In genomic region chr2:20065885-20066602, GRCh38 we compare ENCODE assay signal across 8 cellular contexts. TPM values are rescaled to one million over a fixed set of nuclear protein-coding genes. Genes with fewer than 3 reads are reported as not detected.
DNase-seq lines count a peak whose midpoint lies in the region; ATAC-seq lines count a peak whose summit lies in the region.

No MANE protein-coding gene starts in this region.

- H3K4me3 Mint-ChIP-seq in activated T-helper 1 cell treated with anti-CD3 and anti-CD28 coated beads, Interleukin-12 subunit alpha, Interleukin-12 subunit beta, Interleukin-2, Interleukin-4 antibody, amounts not matched to agents 30 ng/mL and 10 ng/mL and 1 ng/mL, durations not matched to agents 14 hours and 24 hours and 36 hours: no peak overlapping the region

- no peaks in the 10 kb centered on the region for H3K9me3 Mint-ChIP-seq in activated T-helper 1 cell treated with anti-CD3 and anti-CD28 coated beads, Interleukin-12 subunit alpha, Interleukin-12 subunit beta, Interleukin-2, Interleukin-4 antibody, amounts not matched to agents 30 ng/mL and 10 ng/mL and 1 ng/mL, durations not matched to agents 14 hours and 24 hours and 36 hours

- ATAC-seq in HG03442 (IDR thresholded peaks at IDR 0.05; ENCODE audit: unreplicated experiment): no peak

- H3K4me1 Mint-ChIP-seq in activated T-helper 1 cell treated with anti-CD3 and anti-CD28 coated beads, Interleukin-12 subunit alpha, Interleukin-12 subunit beta, Interleukin-2, Interleukin-4 antibody, amounts not matched to agents 30 ng/mL and 10 ng/mL and 1 ng/mL, durations not matched to agents 14 hours and 24 hours and 36 hours (ENCODE audit: low read depth): no peaks in the 10 kb centered on the region

- no peaks in the 10 kb centered on the region for H3K36me3 Mint-ChIP-seq in activated T-helper 1 cell treated with anti-CD3 and anti-CD28 coated beads, Interleukin-12 subunit alpha, Interleukin-12 subunit beta, Interleukin-2, Interleukin-4 antibody, amounts not matched to agents 30 ng/mL and 10 ng/mL and 1 ng/mL, durations not matched to agents 14 hours and 24 hours and 36 hours (ENCODE audit: low read depth)

- intact Hi-C loops in activated T-helper 1 cell treated with anti-CD3 and anti-CD28 coated beads, Interleukin-12 subunit alpha, Interleukin-12 subunit beta, Interleukin-2, Interleukin-4 antibody, amounts not matched to agents 30 ng/mL and 10 ng/mL and 1 ng/mL, durations not matched to agents 14 hours and 24 hours and 36 hours (cut with micrococcal nuclease): no loop called here

- H3K27me3 Mint-ChIP-seq in activated T-helper 1 cell treated with anti-CD3 and anti-CD28 coated beads, Interleukin-12 subunit alpha, Interleukin-12 subunit beta, Interleukin-2, Interleukin-4 antibody, amounts not matched to agents 30 ng/mL and 10 ng/mL and 1 ng/mL, durations not matched to agents 14 hours and 24 hours and 36 hours (ENCODE audit: insufficient read depth): peaks cover 6% of the 10 kb centered on the region

- H3K27ac Mint-ChIP-seq in activated T-helper 1 cell treated with anti-CD3 and anti-CD28 coated beads, Interleukin-12 subunit alpha, Interleukin-12 subunit beta, Interleukin-2, Interleukin-4 antibody, amounts not matched to agents 30 ng/mL and 10 ng/mL and 1 ng/mL, durations not matched to agents 14 hours and 24 hours and 36 hours: no peak overlapping the region

- DNase-seq in NCI-H146 (lab: John Stamatoyannopoulos, UW) (peak; percentile 25), NCI-H146 treated with DMSO at 0.1 percent for 48 hours (lab: John Stamatoyannopoulos, UW; ENCODE audit: unreplicated experiment) (no peak), NCI-H2227 treated with DMSO at 0.1 percent for 48 hours (lab: John Stamatoyannopoulos, UW) (peak; percentile 47), brain pericyte (ENCODE audit: low read depth, low spot score) (peak; percentile 83), medulla oblongata (ENCODE audit: extremely low spot score) (peak; percentile 62)
- DNase-seq in activated T-helper 1 cell treated with anti-CD3 and anti-CD28 coated beads, Interleukin-12 subunit alpha, Interleukin-12 subunit beta, Interleukin-2, Interleukin-4 antibody, amounts not matched to agents 30 ng/mL and 10 ng/mL and 1 ng/mL, durations not matched to agents 14 hours and 24 hours and 36 hours (ENCODE audit: low spot score): no peak
- no peak for DNase-seq in stimulated activated naive CD4-positive, alpha-beta T cell treated with Interleukin-2 at 50 U/mL for 16 hours (lab: John Stamatoyannopoulos, UW)

RNA-seq across cellular contexts. Expression of gene LAPTM4A, which starts 14.6 kb away (rescaled TPM):
- 25.5 and 29.1 TPM in 2 replicates for total RNA-seq in activated T-helper 1 cell treated with anti-CD3 and anti-CD28 coated beads, Interleukin-12 subunit alpha, Interleukin-12 subunit beta, Interleukin-2, Interleukin-4 antibody, amounts not matched to agents 30 ng/mL and 10 ng/mL and 1 ng/mL, durations not matched to agents 14 hours and 24 hours and 36 hours

RNA-seq across cellular contexts. Expression of gene MATN3, which starts 53.6 kb away (rescaled TPM):
- total RNA-seq in activated T-helper 1 cell treated with anti-CD3 and anti-CD28 coated beads, Interleukin-12 subunit alpha, Interleukin-12 subunit beta, Interleukin-2, Interleukin-4 antibody, amounts not matched to agents 30 ng/mL and 10 ng/mL and 1 ng/mL, durations not matched to agents 14 hours and 24 hours and 36 hours: not detected in 2 replicates

Comparison
In these comparisons a context has a peak if more than half of its experiments do, and no peak if none do; other contexts are left out.
1. DNase-seq: peak in NCI-H146 (single experiment), NCI-H2227 treated with DMSO at 0.1 percent for 48 hours (single experiment), brain pericyte (single experiment) and medulla oblongata (single experiment); none in NCI-H146 treated with DMSO at 0.1 percent for 48 hours (single experiment), activated T-helper 1 cell treated with anti-CD3 and anti-CD28 coated beads, Interleukin-12 subunit alpha, Interleukin-12 subunit beta, Interleukin-2, Interleukin-4 antibody, amounts not matched to agents 30 ng/mL and 10 ng/mL and 1 ng/mL, durations not matched to agents 14 hours and 24 hours and 36 hours (single experiment) and stimulated activated naive CD4-positive, alpha-beta T cell treated with Interleukin-2 at 50 U/mL for 16 hours (single experiment).